Comparison of ENCODE assay signal across 1 cellular context in genomic region chr1:214277704-214278635, GRCh38.
TF ChIP-seq lines count a peak whose summit lies in the region.

No MANE protein-coding gene starts in this region.

TF ChIP-seq in IMR-90, 13 proteins besides CTCF, POLR2A, EP300 and RAD21 (continued from another document):
- TF ChIP-seq NFE2L2 (IDR thresholded peaks at IDR 0.05; ENCODE audit: low read depth, low read length) (no peak), MXI1 (IDR thresholded peaks at IDR 0.05; ENCODE audit: borderline replicate concordance, low read depth, low read length) (no peak), MAZ (IDR thresholded peaks at IDR 0.05; ENCODE audit: borderline replicate concordance, low read depth, low read length) (no peak), ELK1 (IDR thresholded peaks at IDR 0.05; ENCODE audit: borderline replicate concordance, low read depth, low read length) (no peak), FOS (IDR thresholded peaks at IDR 0.05; ENCODE audit: low read depth, low read length) (no peak), CEBPB (IDR thresholded peaks at IDR 0.05; ENCODE audit: low read depth, low read length) (no peak), RFX5 (IDR thresholded peaks at IDR 0.05; ENCODE audit: low read depth, low read length) (no peak), CHD1 (IDR thresholded peaks at IDR 0.05; ENCODE audit: low read depth, low read length) (no peak), RCOR1 (IDR thresholded peaks at IDR 0.05; ENCODE audit: insufficient replicate concordance, low read length) (no peak), MAFK (IDR thresholded peaks at IDR 0.05; ENCODE audit: low read depth, low read length) (no peak), USF2 (IDR thresholded peaks at IDR 0.05; ENCODE audit: low read depth, low read length) (no peak)
TF ChIP-seq in IMR-90: peak in this region for 0.
